Comparison of ENCODE assay signal across 26 cellular contexts in the genomic region with DNA sequence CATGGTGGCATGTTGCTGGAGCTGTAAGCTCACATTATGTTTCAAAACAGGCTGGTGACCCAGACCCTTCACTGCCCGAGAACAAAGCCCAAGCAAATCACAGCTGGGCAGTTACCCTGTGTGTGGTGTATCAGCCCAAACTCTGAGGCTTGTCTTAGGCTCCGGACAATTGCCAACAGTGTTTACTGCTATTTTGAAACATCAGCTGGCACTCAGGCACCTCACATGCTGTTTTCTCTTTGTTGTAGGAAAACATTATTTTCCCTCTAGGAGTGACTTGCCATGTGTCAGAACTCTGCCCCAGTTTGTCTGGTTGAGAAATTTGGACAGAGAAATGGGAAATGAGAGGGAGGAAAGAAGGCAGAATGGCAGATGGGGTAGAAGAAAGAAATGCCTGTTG.
"Had no signal": no experiment of that assay in that cellular context is flagged by ENCODE, and none has a peak within 500 bp of the region (broad histone marks: within the 10 kb centered on the region; RNA-seq: fewer than 3 reads in every experiment).

No MANE protein-coding gene starts in this region.

- ATAC-seq: effector memory CD8-positive, alpha-beta T cell; gastroesophageal sphincter; heart left ventricle; left lung; naive thymus-derived CD4-positive, alpha-beta T cell; right lobe of liver; stimulated activated memory B cell treated with anti-CD40 and anti-IgM and Interleukin-4, amounts not matched to agents 10 μg/mL and 1 μg/mL and 100 μg/mL, for 72 hours; stimulated activated naive CD8-positive, alpha-beta T cell treated with anti-CD3 and anti-CD28 coated beads, Interleukin-15, Interleukin-2, amounts not matched to agents 100 U/mL and 50 U/mL, for 24 hours had no signal

- H3K4me2 ChIP-seq: hepatocyte, neural progenitor cell had no signal

- H3K4me1 ChIP-seq: esophagus squamous epithelium, gastroesophageal sphincter, neural progenitor cell, parathyroid adenoma, right lobe of liver, tibial nerve, vagina had no signal

- H3K4me1 Mint-ChIP-seq: nephron; stimulated activated memory B cell treated with anti-CD40 and anti-IgM and Interleukin-4, amounts not matched to agents 10 μg/mL and 1 μg/mL and 100 μg/mL, for 72 hours had no signal

- H3K4me3 Mint-ChIP-seq: effector memory CD8-positive, alpha-beta T cell; naive thymus-derived CD4-positive, alpha-beta T cell; nephron; neural progenitor cell; stimulated activated memory B cell treated with anti-CD40 and anti-IgM and Interleukin-4, amounts not matched to agents 10 μg/mL and 1 μg/mL and 100 μg/mL, for 72 hours had no signal

- H2AFZ ChIP-seq: hepatocyte, neural progenitor cell, parathyroid adenoma had no signal

- H3K27me3 Mint-ChIP-seq: stimulated activated memory B cell treated with anti-CD40 and anti-IgM and Interleukin-4, amounts not matched to agents 10 μg/mL and 1 μg/mL and 100 μg/mL, for 72 hours had no signal

- DNase-seq: dermis blood vessel endothelial cell; effector memory CD8-positive, alpha-beta T cell; erythroblast; esophagus squamous epithelium; foreskin fibroblast; heart left ventricle; left cardiac atrium; left lung; mesendoderm; naive thymus-derived CD4-positive, alpha-beta T cell; right lobe of liver; stimulated activated CD4-positive, alpha-beta T cell treated with anti-CD3 and anti-CD28 coated beads, Interleukin-2, amount 100 ng/mL, for 24 hours; stimulated activated CD4-positive, alpha-beta T cell treated with anti-CD3 and anti-CD28 coated beads, Interleukin-4, amount 100 ng/mL, for 24 hours; stimulated activated naive CD8-positive, alpha-beta T cell treated with anti-CD3 and anti-CD28 coated beads, Interleukin-15, Interleukin-2, amounts not matched to agents 100 U/mL and 50 U/mL, for 24 hours; upper lobe of left lung had no signal

- H3K4me3 ChIP-seq: coronary artery, esophagus squamous epithelium, gastroesophageal sphincter, heart left ventricle, hepatocyte, left lung, neural progenitor cell, right lobe of liver, thoracic aorta, tibial nerve, upper lobe of left lung, vagina had no signal

- H3K36me3 Mint-ChIP-seq: stimulated activated memory B cell treated with anti-CD40 and anti-IgM and Interleukin-4, amounts not matched to agents 10 μg/mL and 1 μg/mL and 100 μg/mL, for 72 hours had no signal

- H3K9ac ChIP-seq: neural progenitor cell, parathyroid adenoma had no signal

- H3K27ac Mint-ChIP-seq: effector memory CD8-positive, alpha-beta T cell; naive thymus-derived CD4-positive, alpha-beta T cell; nephron; neural progenitor cell; progenitor cell of endocrine pancreas; stimulated activated memory B cell treated with anti-CD40 and anti-IgM and Interleukin-4, amounts not matched to agents 10 μg/mL and 1 μg/mL and 100 μg/mL, for 72 hours had no signal

- H3K9me3 ChIP-seq: right lobe of liver, thoracic aorta, vagina had no signal

- H3K36me3 ChIP-seq: esophagus squamous epithelium, gastroesophageal sphincter, heart left ventricle, left lung, neural progenitor cell, right lobe of liver, thoracic aorta, tibial nerve, upper lobe of left lung, vagina had no signal

- H3K27me3 ChIP-seq: esophagus squamous epithelium, gastroesophageal sphincter, heart left ventricle, hepatocyte, left lung, neural progenitor cell, right lobe of liver, tibial nerve, upper lobe of left lung, vagina had no signal

- H3K27ac ChIP-seq: coronary artery, esophagus squamous epithelium, gastroesophageal sphincter, heart left ventricle, hepatocyte, left lung, neural progenitor cell, parathyroid adenoma, right lobe of liver, thoracic aorta, upper lobe of left lung, vagina had no signal

- H3K79me2 ChIP-seq: hepatocyte, parathyroid adenoma had no signal
